ENCODE assay signal across 21 cellular contexts in genomic region chr20:13990465-13990864, GRCh38. TPM values are rescaled to one million over a fixed set of nuclear protein-coding genes. Genes with fewer than 3 reads are reported as not detected.
DNase-seq lines count a peak whose midpoint lies in the region; ATAC-seq and TF ChIP-seq lines count a peak whose summit lies in the region.
"Had no signal": no experiment of that assay in that cellular context is flagged by ENCODE, and none has a peak within 500 bp of the region (broad histone marks: within the 10 kb centered on the region; RNA-seq: fewer than 3 reads in every experiment).

Gene SEL1L2 (minus strand): TSS chr20:13990614. CDS start chr20:13990534, 80 bp downstream.

- ATAC-seq in stimulated activated effector memory CD8-positive, alpha-beta T cell treated with anti-CD3 and anti-CD28 coated beads, Interleukin-12 subunit alpha, Interleukin-12 subunit beta, amount 100 ng/mL, for 72 hours: no peak
- ATAC-seq in esophagus mucosa: no peak
- ATAC-seq: activated CD4-positive, alpha-beta T cell treated with anti-CD3 and anti-CD28 coated beads for 36 hours had no signal

- H3K4me1 Mint-ChIP-seq in endothelial cell (ENCODE audit: unreplicated experiment): peaks cover 3% of the 10 kb centered on the region
- no peaks in the 10 kb centered on the region for H3K4me1 Mint-ChIP-seq in stimulated activated effector memory CD8-positive, alpha-beta T cell treated with anti-CD3 and anti-CD28 coated beads, Interleukin-12 subunit alpha, Interleukin-12 subunit beta, amount 100 ng/mL, for 72 hours
- H3K4me1 Mint-ChIP-seq: activated CD4-positive, alpha-beta T cell treated with anti-CD3 and anti-CD28 coated beads for 36 hours had no signal

- DNase-seq in NCI-H82 (lab: John Stamatoyannopoulos, UW) (peak; percentile 69), NCI-H82 treated with DMSO at 0.1 percent for 48 hours (lab: John Stamatoyannopoulos, UW; ENCODE audit: unreplicated experiment) (no peak), NCI-H2227 (lab: John Stamatoyannopoulos, UW; ENCODE audit: unreplicated experiment) (peak; percentile 89), endothelial cell (ENCODE audit: low spot score) (peak; percentile 29), retina (peak; percentile 23), SIG-M5 treated with dmso at 0.1 percent for 504 hours (lab: John Stamatoyannopoulos, UW; ENCODE audit: unreplicated experiment) (no peak)
- DNase-seq in stimulated activated effector memory CD8-positive, alpha-beta T cell treated with anti-CD3 and anti-CD28 coated beads, Interleukin-12 subunit alpha, Interleukin-12 subunit beta, amount 100 ng/mL, for 72 hours (ENCODE audit: low spot score in 2 of 2): no peak
- DNase-seq: activated CD4-positive, alpha-beta T cell treated with anti-CD3 and anti-CD28 coated beads for 36 hours; activated effector memory CD4-positive, alpha-beta T cell treated with anti-CD3 and anti-CD28 coated beads, Interleukin-2, amount 50 U/mL, for 16 hours; dorsolateral prefrontal cortex; esophagus squamous epithelium; MV-4-11; NCI-H226; OCI-M1; stimulated activated CD4-positive, alpha-beta T cell treated with anti-CD3 and anti-CD28 coated beads, Interleukin-4, amount 100 ng/mL, for 1 hour; T1000 had no signal

- H3K4me3 Mint-ChIP-seq in endothelial cell (ENCODE audit: unreplicated experiment): no peak within 1 kb of the TSS
- H3K4me3 Mint-ChIP-seq in stimulated activated effector memory CD8-positive, alpha-beta T cell treated with anti-CD3 and anti-CD28 coated beads, Interleukin-12 subunit alpha, Interleukin-12 subunit beta, amount 100 ng/mL, for 72 hours: no peak within 1 kb of the TSS
- H3K4me3 Mint-ChIP-seq: activated CD4-positive, alpha-beta T cell treated with anti-CD3 and anti-CD28 coated beads for 36 hours had no signal

- H3K27me3 Mint-ChIP-seq in endothelial cell (ENCODE audit: unreplicated experiment): peaks cover 4% of the 10 kb centered on the region
- H3K27me3 Mint-ChIP-seq: progenitor cell of endocrine pancreas had no signal

- H3K36me3 Mint-ChIP-seq in endothelial cell (ENCODE audit: low read depth, unreplicated experiment): no peaks in the 10 kb centered on the region
- H3K36me3 Mint-ChIP-seq in stimulated activated effector memory CD8-positive, alpha-beta T cell treated with anti-CD3 and anti-CD28 coated beads, Interleukin-12 subunit alpha, Interleukin-12 subunit beta, amount 100 ng/mL, for 72 hours: no peaks in the 10 kb centered on the region

- TF ChIP-seq CTCF in endothelial cell (IDR thresholded peaks at IDR 0.05; ENCODE audit: unreplicated experiment): no peak

- H3K27ac Mint-ChIP-seq in endothelial cell (ENCODE audit: unreplicated experiment): peak within 1 kb of the TSS; percentile 91
- H3K27ac Mint-ChIP-seq in stimulated activated effector memory CD8-positive, alpha-beta T cell treated with anti-CD3 and anti-CD28 coated beads, Interleukin-12 subunit alpha, Interleukin-12 subunit beta, amount 100 ng/mL, for 72 hours: no peak within 1 kb of the TSS
- H3K27ac Mint-ChIP-seq: activated CD4-positive, alpha-beta T cell treated with anti-CD3 and anti-CD28 coated beads for 36 hours; progenitor cell of endocrine pancreas had no signal

- H3K9me3 Mint-ChIP-seq in endothelial cell (ENCODE audit: unreplicated experiment): no peaks in the 10 kb centered on the region
- peaks cover 8% of the 10 kb centered on the region for H3K9me3 Mint-ChIP-seq in stimulated activated effector memory CD8-positive, alpha-beta T cell treated with anti-CD3 and anti-CD28 coated beads, Interleukin-12 subunit alpha, Interleukin-12 subunit beta, amount 100 ng/mL, for 72 hours

RNA-seq across cellular contexts. Expression of gene SEL1L2, which starts in this region (rescaled TPM):
- total RNA-seq in endothelial cell (ENCODE audit: unreplicated experiment) (not detected), esophagus mucosa (not detected)
- total RNA-seq: activated CD4-positive, alpha-beta T cell treated with anti-CD3 and anti-CD28 coated beads for 36 hours; esophagus squamous epithelium; glomerular endothelial cell; lung microvascular endothelial cell; progenitor cell of endocrine pancreas; SJSA1 had no signal

Comparison
In these comparisons a context has a peak if more than half of its experiments do, and no peak if none do; other contexts are left out.
1. DNase-seq: peak in NCI-H82 (single experiment), NCI-H2227 (single experiment) and retina (single experiment); none in NCI-H82 treated with DMSO at 0.1 percent for 48 hours (single experiment), stimulated activated effector memory CD8-positive, alpha-beta T cell treated with anti-CD3 and anti-CD28 coated beads, Interleukin-12 subunit alpha, Interleukin-12 subunit beta, amount 100 ng/mL, for 72 hours (0 of 2) and SIG-M5 treated with dmso at 0.1 percent for 504 hours (single experiment).
2. Peak in DNase-seq in endothelial cell; RNA of the gene not detected or under 1 TPM.